In genomic region chr12:101471878-101472277, GRCh38 we compare ENCODE assay signal across 4 cellular contexts. TPM values are rescaled to one million over a fixed set of nuclear protein-coding genes. Genes with fewer than 3 reads are reported as not detected.
"Had no signal": no experiment of that assay in that cellular context is flagged by ENCODE, and none has a peak within 500 bp of the region (broad histone marks: within the 10 kb centered on the region; RNA-seq: fewer than 3 reads in every experiment).

No MANE protein-coding gene starts in this region.

RNA-seq across cellular contexts. Expression of gene SPIC, which starts 3.3 kb away (rescaled TPM):
- total RNA-seq: LHCN-M2, M059J, MCF 10A, NCI-H460 had no signal
